ENCODE assay signal across 16 cellular contexts in the genomic region with DNA sequence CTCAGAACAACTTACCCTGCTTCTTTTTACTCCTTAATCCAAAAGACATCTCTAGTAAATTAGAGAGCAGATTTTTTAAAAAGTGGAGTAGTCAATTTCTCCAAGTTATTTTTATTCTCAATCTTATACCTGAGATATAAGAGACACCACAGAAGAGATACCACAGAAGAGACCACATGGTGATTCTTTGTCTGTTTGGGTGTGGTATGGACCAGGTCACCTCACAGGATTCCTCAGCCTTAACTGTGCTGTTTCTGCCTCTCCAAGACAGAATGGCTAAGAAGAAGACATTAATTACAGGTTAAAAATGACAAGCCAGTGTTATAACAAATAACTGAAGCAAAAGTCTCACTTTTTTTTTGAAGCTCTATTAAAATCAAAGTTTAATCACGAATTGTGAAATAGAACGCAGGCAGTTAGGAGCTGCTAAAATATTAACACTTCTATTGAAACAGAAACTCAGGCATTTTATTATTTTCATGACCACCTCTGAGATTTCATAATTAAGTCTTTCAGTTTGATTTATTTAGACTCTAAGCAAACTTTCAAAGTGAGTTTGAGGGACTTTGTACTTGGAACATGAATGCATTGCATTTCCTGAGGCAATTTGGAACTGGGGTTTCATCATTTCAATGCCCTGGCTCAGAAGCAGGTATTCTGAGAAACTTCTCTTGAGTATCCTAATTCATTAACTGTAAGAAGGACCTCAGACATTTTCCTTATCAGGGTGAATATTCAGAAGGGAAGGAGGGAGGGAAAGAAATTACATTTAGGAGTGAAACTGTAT.
DNase-seq lines count a peak whose midpoint lies in the region; ATAC-seq, FAIRE-seq and TF ChIP-seq lines count a peak whose summit lies in the region.
"Had no signal": no experiment of that assay in that cellular context is flagged by ENCODE, and none has a peak within 500 bp of the region (broad histone marks: within the 10 kb centered on the region; RNA-seq: fewer than 3 reads in every experiment).

No MANE protein-coding gene starts in this region.

- H3K36me3 Mint-ChIP-seq in GM23338 (ENCODE audit: low read depth) = no peaks in the 10 kb centered on the region
- H3K36me3 Mint-ChIP-seq in stimulated activated naive B cell treated with anti-CD40 and anti-IgM and Interleukin-4, amounts not matched to agents 10 μg/mL and 1 μg/mL and 100 μg/mL, for 72 hours = no peaks in the 10 kb centered on the region
- H3K36me3 Mint-ChIP-seq in stimulated activated memory B cell treated with anti-CD40 and anti-IgM and Interleukin-4, amounts not matched to agents 10 μg/mL and 1 μg/mL and 100 μg/mL, for 72 hours = no peaks in the 10 kb centered on the region
- H3K36me3 Mint-ChIP-seq: CD8-positive, alpha-beta T cell had no signal

- no peak overlapping the region for H2BK5ac ChIP-seq in H1 (ENCODE audit: low read depth, low read length)
- no peak overlapping the region for H2BK5ac ChIP-seq in mesendoderm (ENCODE audit: low read length)

- no peaks in the 10 kb centered on the region for H3K36me3 ChIP-seq in GM23338 (ENCODE audit: insufficient read depth)
- no peaks in the 10 kb centered on the region for H3K36me3 ChIP-seq in PC-9 (ENCODE audit: low read depth)
- no peaks in the 10 kb centered on the region for H3K36me3 ChIP-seq in H1 (ENCODE audit: control insufficient read depth in 2 of 4, insufficient read depth in 4 of 4, low read length in 3 of 4)
- H3K36me3 ChIP-seq in mesendoderm (ENCODE audit: control insufficient read depth, insufficient read depth, low read length) = no peaks in the 10 kb centered on the region

- TF ChIP-seq CTCF in GM23338 (conservative IDR thresholded peaks at IDR 0.05; ENCODE audit: low read depth in 2 of 2) = no peak
- no peak for TF ChIP-seq CTCF in PC-9 (conservative IDR thresholded peaks at IDR 0.05)
- no peak for TF ChIP-seq CTCF in H1 (IDR thresholded peaks at IDR 0.05; ENCODE audit: control extremely low read depth in 1 of 3, insufficient read depth in 1 of 3, low read depth in 1 of 3, low read length in 3 of 3)

- H3K4me1 ChIP-seq in GM23338 (ENCODE audit: insufficient read depth) (peaks cover 5% of the 10 kb centered on the region; the same call in 1 of the 2 replicates), PC-9 (replicated peaks; ENCODE audit: insufficient read depth) (no peaks in the 10 kb centered on the region), H1 (replicated peaks in 1 of 4; ENCODE audit: control insufficient read depth in 3 of 4, insufficient read depth in 4 of 4, low read length in 3 of 4) (no peaks in the 10 kb centered on the region), mesendoderm (ENCODE audit: control insufficient read depth, low read depth, low read length) (no peaks in the 10 kb centered on the region)

- no peaks in the 10 kb centered on the region for H3K27me3 Mint-ChIP-seq in GM23338 (ENCODE audit: insufficient read depth, low read depth, poor library complexity)
- H3K27me3 Mint-ChIP-seq in stimulated activated naive B cell treated with anti-CD40 and anti-IgM and Interleukin-4, amounts not matched to agents 10 μg/mL and 1 μg/mL and 100 μg/mL, for 72 hours = no peaks in the 10 kb centered on the region
- H3K27me3 Mint-ChIP-seq in stimulated activated memory B cell treated with anti-CD40 and anti-IgM and Interleukin-4, amounts not matched to agents 10 μg/mL and 1 μg/mL and 100 μg/mL, for 72 hours = no peaks in the 10 kb centered on the region

- H4K8ac ChIP-seq in H1 (ENCODE audit: extremely low read depth, insufficient read depth, low read length) (no peak overlapping the region), mesendoderm (ENCODE audit: low read depth, low read length) (no peak overlapping the region)

- no peak overlapping the region for H2BK20ac ChIP-seq in H1 (ENCODE audit: low read length)

- WGBS in H1 (ENCODE audit: extremely low coverage in 1 of 2, insufficient coverage in 1 of 2, insufficient read length in 1 of 2, insufficient replicate concordance in 2 of 2, low coverage in 1 of 2, low lambda C conversion rate in 2 of 2, missing lambda C conversion rate in 1 of 2), 2 experiments = 93% methylated on average over 2 of the region's 2 CpGs; no CpG with 5 or more reads in 1 of the 2 experiments
- WGBS in mesendoderm (ENCODE audit: extremely low coverage, insufficient coverage, low lambda C conversion rate) = no CpG with 5 or more reads among the region's 2 CpGs

- peaks cover 7% of the 10 kb centered on the region; the same call in 1 of the 3 replicates for H3K4me1 Mint-ChIP-seq in GM23338
- no peaks in the 10 kb centered on the region for H3K4me1 Mint-ChIP-seq in stimulated activated naive B cell treated with anti-CD40 and anti-IgM and Interleukin-4, amounts not matched to agents 10 μg/mL and 1 μg/mL and 100 μg/mL, for 72 hours
- H3K4me1 Mint-ChIP-seq in stimulated activated memory B cell treated with anti-CD40 and anti-IgM and Interleukin-4, amounts not matched to agents 10 μg/mL and 1 μg/mL and 100 μg/mL, for 72 hours = no peaks in the 10 kb centered on the region

- H2BK15ac ChIP-seq in H1 (ENCODE audit: low read length) (no peak overlapping the region), mesendoderm (replicated peaks; ENCODE audit: low read depth) (no peak overlapping the region)

- H2BK12ac ChIP-seq in H1 (ENCODE audit: low read depth, low read length) = no peak overlapping the region

- no peak for TF ChIP-seq RAD21 in H1 (IDR thresholded peaks at IDR 0.05 in 1 of 2, conservative IDR thresholded peaks at IDR 0.05 in 1 of 2; ENCODE audit: low read depth in 2 of 2, low read length in 2 of 2)

- CTCF ChIA-PET in PC-9 (lab: Charles Lee) (no interaction called here), H1 (lab: Charles Lee; ENCODE audit: partially characterized antibody) (interaction anchor here (0.9 kb wide), 1 partner anchor 734 kb away, joined by 3 read pairs; no protein-coding TSS in a partner anchor)

- POLR2A ChIA-PET in PC-9 (lab: Charles Lee; ENCODE audit: unreplicated experiment) (no interaction called here), H1 (lab: Charles Lee; ENCODE audit: partially characterized antibody) (no interaction called here)

- H3K56ac ChIP-seq in H1 (replicated peaks; ENCODE audit: insufficient read length, low read depth, low read length) (no peak overlapping the region), mesendoderm (ENCODE audit: low read length) (no peak overlapping the region)

- H3K14ac ChIP-seq in H1 (ENCODE audit: insufficient read length) = no peak overlapping the region

- H3K4me3 Mint-ChIP-seq in GM23338 = no peak overlapping the region
- H3K4me3 Mint-ChIP-seq in stimulated activated naive B cell treated with anti-CD40 and anti-IgM and Interleukin-4, amounts not matched to agents 10 μg/mL and 1 μg/mL and 100 μg/mL, for 72 hours = no peak overlapping the region
- H3K4me3 Mint-ChIP-seq in stimulated activated memory B cell treated with anti-CD40 and anti-IgM and Interleukin-4, amounts not matched to agents 10 μg/mL and 1 μg/mL and 100 μg/mL, for 72 hours = no peak overlapping the region
- H3K4me3 Mint-ChIP-seq: CD8-positive, alpha-beta T cell had no signal

- ATAC-seq in GM23338 = no peak
- ATAC-seq in stimulated activated naive B cell treated with anti-CD40 and anti-IgM and Interleukin-4, amounts not matched to agents 10 μg/mL and 1 μg/mL and 100 μg/mL, for 72 hours (replicated peaks) = no peak
- ATAC-seq in HG03097 (IDR thresholded peaks at IDR 0.05; ENCODE audit: low FRiP score, unreplicated experiment) = no peak
- no peak for ATAC-seq in stimulated activated memory B cell treated with anti-CD40 and anti-IgM and Interleukin-4, amounts not matched to agents 10 μg/mL and 1 μg/mL and 100 μg/mL, for 72 hours
- ATAC-seq: CD8-positive, alpha-beta T cell had no signal

- H3K4me2 ChIP-seq in GM23338 = no peak overlapping the region
- no peak overlapping the region for H3K4me2 ChIP-seq in PC-9
- H3K4me2 ChIP-seq in H1 (ENCODE audit: insufficient read depth in 1 of 2, low read depth in 2 of 2, low read length in 2 of 2) = no peak overlapping the region
- H3K4me2 ChIP-seq in mesendoderm (ENCODE audit: low read length) = no peak overlapping the region

- H3K23ac ChIP-seq in H1 (ENCODE audit: insufficient read length) (no peak overlapping the region), mesendoderm (ENCODE audit: low read length) (no peak overlapping the region)

- H3K18ac ChIP-seq in H1 (ENCODE audit: extremely low read depth, low read length) (no peak overlapping the region), mesendoderm (ENCODE audit: low read length) (no peak overlapping the region)

- H3K79me1 ChIP-seq in H1 (ENCODE audit: low read depth, low read length) (no peaks in the 10 kb centered on the region), mesendoderm (ENCODE audit: low read length) (no peaks in the 10 kb centered on the region)

- H3K9me3 ChIP-seq in PC-9 (ENCODE audit: insufficient read depth, low read depth) = no peaks in the 10 kb centered on the region
- H3K9me3 ChIP-seq in H1 (ENCODE audit: insufficient read depth in 2 of 2, low read depth in 1 of 2, low read length in 1 of 2) = no peaks in the 10 kb centered on the region

- no peaks in the 10 kb centered on the region for H3K23me2 ChIP-seq in H1 (ENCODE audit: low read depth, low read length)

- no peak overlapping the region for H3K27ac ChIP-seq in GM23338 (ENCODE audit: low read depth)
- H3K27ac ChIP-seq in PC-9 = no peak overlapping the region
- no peak overlapping the region for H3K27ac ChIP-seq in H1 (ENCODE audit: low read depth, low read length)
- H3K27ac ChIP-seq in mesendoderm (ENCODE audit: low read depth, low read length) = no peak overlapping the region

- H4K5ac ChIP-seq in H1 (ENCODE audit: insufficient read length, low read depth, low read length) (no peak overlapping the region), mesendoderm (ENCODE audit: low read length) (no peak overlapping the region)

- peak overlapping the region; percentile 53 for H3K27ac Mint-ChIP-seq in GM23338
- H3K27ac Mint-ChIP-seq in stimulated activated naive B cell treated with anti-CD40 and anti-IgM and Interleukin-4, amounts not matched to agents 10 μg/mL and 1 μg/mL and 100 μg/mL, for 72 hours = no peak overlapping the region
- H3K27ac Mint-ChIP-seq in stimulated activated memory B cell treated with anti-CD40 and anti-IgM and Interleukin-4, amounts not matched to agents 10 μg/mL and 1 μg/mL and 100 μg/mL, for 72 hours = no peak overlapping the region
- H3K27ac Mint-ChIP-seq: CD8-positive, alpha-beta T cell had no signal

- no peaks in the 10 kb centered on the region; the same call in 2 of the 3 replicates for H3K9me3 Mint-ChIP-seq in GM23338
- peaks cover 0 to 2% of the 10 kb centered on the region in 2 donors for H3K9me3 Mint-ChIP-seq in stimulated activated naive B cell treated with anti-CD40 and anti-IgM and Interleukin-4, amounts not matched to agents 10 μg/mL and 1 μg/mL and 100 μg/mL, for 72 hours
- peaks cover 2% of the 10 kb centered on the region for H3K9me3 Mint-ChIP-seq in stimulated activated memory B cell treated with anti-CD40 and anti-IgM and Interleukin-4, amounts not matched to agents 10 μg/mL and 1 μg/mL and 100 μg/mL, for 72 hours

- no peak for TF ChIP-seq EP300 in H1 (IDR thresholded peaks at IDR 0.05; ENCODE audit: borderline replicate concordance in 1 of 2, low read depth in 2 of 2, low read length in 2 of 2)

- peak overlapping the region; percentile 19; the same call in 1 of the 2 replicates for H2AFZ ChIP-seq in GM23338
- H2AFZ ChIP-seq in PC-9 = peak overlapping the region; percentile 63; the same call in 1 of the 2 replicates
- no peak overlapping the region for H2AFZ ChIP-seq in H1 (ENCODE audit: low read length)

- H4K20me1 ChIP-seq in GM23338 (replicated peaks; ENCODE audit: insufficient read depth) (no peaks in the 10 kb centered on the region), PC-9 (ENCODE audit: insufficient read depth) (no peaks in the 10 kb centered on the region), H1 (replicated peaks in 1 of 2; ENCODE audit: control insufficient read depth in 1 of 2, insufficient read depth in 2 of 2, low read length in 2 of 2) (no peaks in the 10 kb centered on the region)

- DNase-seq in GM23338 (ENCODE audit: low spot score) = peak; percentile 10
- DNase-seq in PC-9 = no peak
- no peak for DNase-seq in H1 (ENCODE audit: low read depth in 1 of 2, low spot score in 2 of 2)
- DNase-seq in mesendoderm = peak; percentile 50
- DNase-seq in stimulated activated naive B cell treated with anti-CD40 and anti-IgM and Interleukin-4, amounts not matched to agents 10 μg/mL and 1 μg/mL and 100 μg/mL, for 72 hours = no peak
- no peak for DNase-seq in iPS-NIHi11 (ENCODE audit: low spot score)
- DNase-seq: CD8-positive, alpha-beta T cell; DMS 273 treated with DMSO at 0.1 percent for 48 hours; HCEC 1CT; KBM-7; NCI-H1092; NCI-H1694; NCI-H446 had no signal

- H4K91ac ChIP-seq in H1 (replicated peaks; ENCODE audit: insufficient read length, low read length) = no peak overlapping the region

- no peaks in the 10 kb centered on the region for H3K9me2 ChIP-seq in GM23338 (ENCODE audit: insufficient read depth)
- no peaks in the 10 kb centered on the region for H3K9me2 ChIP-seq in PC-9 (ENCODE audit: insufficient read depth)

- no peak overlapping the region for H3K4me3 ChIP-seq in GM23338
- no peak overlapping the region for H3K4me3 ChIP-seq in PC-9
- no peak overlapping the region for H3K4me3 ChIP-seq in H1 (ENCODE audit: extremely low read depth in 1 of 4, insufficient read depth in 2 of 4, low read depth in 3 of 4, low read length in 4 of 4)
- no peak overlapping the region for H3K4me3 ChIP-seq in mesendoderm (ENCODE audit: low read length)

- intact Hi-C loops in PC-9 (cut with micrococcal nuclease; ENCODE audit: unreplicated experiment) = no loop called here

- peak overlapping the region in 1 of 4 experiments; percentile 34; a peak in 1 of 7 replicates for H3K9ac ChIP-seq in H1 (replicated peaks in 1 of 4; ENCODE audit: extremely low read depth in 1 of 4, low read depth in 3 of 4, low read length in 3 of 4)
- no peak overlapping the region for H3K9ac ChIP-seq in mesendoderm (ENCODE audit: low read length)

- H3K79me2 ChIP-seq in GM23338 (replicated peaks; ENCODE audit: insufficient read depth) (no peaks in the 10 kb centered on the region), PC-9 (ENCODE audit: low read depth) (no peaks in the 10 kb centered on the region), H1 (ENCODE audit: control insufficient read depth in 1 of 2, insufficient read depth in 2 of 2, low read length in 2 of 2) (no peaks in the 10 kb centered on the region), mesendoderm (ENCODE audit: control insufficient read depth, insufficient read depth, low read length) (no peaks in the 10 kb centered on the region)

- no peaks in the 10 kb centered on the region for H3K27me3 ChIP-seq in GM23338 (ENCODE audit: insufficient read depth)
- H3K27me3 ChIP-seq in PC-9 (ENCODE audit: insufficient read depth, low read depth) = no peaks in the 10 kb centered on the region
- no peaks in the 10 kb centered on the region for H3K27me3 ChIP-seq in H1 (replicated peaks in 1 of 4; ENCODE audit: control insufficient read depth in 3 of 4, extremely low read depth in 1 of 4, insufficient read depth in 3 of 4, low read length in 3 of 4)
- no peaks in the 10 kb centered on the region for H3K27me3 ChIP-seq in mesendoderm (ENCODE audit: insufficient read depth, low read length, poor library complexity)

- TF ChIP-seq POLR2A in H1 (IDR thresholded peaks at IDR 0.05; ENCODE audit: control extremely low read depth in 1 of 2, low read depth in 2 of 2, low read length in 2 of 2) = no peak

- H2BK120ac ChIP-seq in H1 (replicated peaks; ENCODE audit: low read depth, low read length) (no peak overlapping the region), mesendoderm (ENCODE audit: low read depth, low read length) (no peak overlapping the region)

- H3K4ac ChIP-seq in H1 (replicated peaks; ENCODE audit: insufficient read length, low read depth, low read length) = no peak overlapping the region
- no peak overlapping the region for H3K4ac ChIP-seq in mesendoderm (ENCODE audit: low read depth, low read length)

- no peak overlapping the region for H2AK5ac ChIP-seq in H1 (ENCODE audit: low read depth, low read length)
- no peak overlapping the region for H2AK5ac ChIP-seq in mesendoderm (ENCODE audit: low read length)

- BruUV-seq in PC-9 (replicated peaks; lab: Mats Ljungman, UMichigan) = no TSS peak

- H3F3A ChIP-seq in GM23338 (replicated peaks; ENCODE audit: low read depth) (no peaks in the 10 kb centered on the region), PC-9 (ENCODE audit: insufficient read depth, low read depth) (no peaks in the 10 kb centered on the region)

- FAIRE-seq in H1 (lab: Jason Lieb, UNC) = no peak
- FAIRE-seq: HTR-8/SVneo had no signal

Comparison
In these comparisons a context has a peak if more than half of its experiments do, and no peak if none do; other contexts are left out.
1. DNase-seq: peak in GM23338 (single experiment) and mesendoderm (single experiment); none in PC-9 (0 of 2), H1 (0 of 2), stimulated activated naive B cell treated with anti-CD40 and anti-IgM and Interleukin-4, amounts not matched to agents 10 μg/mL and 1 μg/mL and 100 μg/mL, for 72 hours (single experiment) and iPS-NIHi11 (single experiment).